ENCODE assay signal across 18 cellular contexts in the genomic region with DNA sequence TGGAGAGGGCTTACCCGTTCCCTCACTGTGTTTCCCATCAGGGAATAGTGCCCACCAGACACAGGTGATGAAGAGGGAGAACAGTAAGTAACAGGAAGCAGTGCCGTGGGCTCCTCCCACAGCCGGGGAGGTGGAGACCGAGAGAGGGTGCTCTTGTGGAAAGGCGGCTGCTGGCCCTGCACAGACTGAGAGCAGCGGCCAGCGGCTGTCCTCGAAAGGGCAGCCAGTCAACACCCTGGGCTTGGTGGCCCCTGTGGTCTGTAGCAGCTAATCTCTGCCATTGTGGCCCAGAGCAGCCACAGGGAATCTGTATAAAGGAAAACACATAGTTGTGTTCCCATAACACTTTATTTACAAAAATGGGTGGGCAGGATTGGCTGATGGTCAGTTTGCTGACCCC.
A peak's percentile ranks its signal among the peaks of the same experiment; 100 is the strongest.
DNase-seq lines count a peak whose midpoint lies in the region; ATAC-seq and TF ChIP-seq lines count a peak whose summit lies in the region.
"Had no signal": no experiment of that assay in that cellular context is flagged by ENCODE, and none has a peak within 500 bp of the region (broad histone marks: within the 10 kb centered on the region; RNA-seq: fewer than 3 reads in every experiment).

No MANE protein-coding gene starts in this region.

- H3K36me3 Mint-ChIP-seq in GM23338 (ENCODE audit: low read depth): no peaks in the 10 kb centered on the region; the same call in 2 of the 3 replicates
- H3K36me3 Mint-ChIP-seq in activated T-helper 17 cell treated with anti-CD3 and anti-CD28 coated beads, Interleukin-2, amount 50 U/mL, for 72 hours (ENCODE audit: low read depth): peaks cover 95% of the 10 kb centered on the region
- peaks cover 46% of the 10 kb centered on the region for H3K36me3 Mint-ChIP-seq in memory B cell
- H3K36me3 Mint-ChIP-seq in neural progenitor cell: peaks cover 2% of the 10 kb centered on the region

- H3K9me3 ChIP-seq in neural progenitor cell (ENCODE audit: low read depth): no peaks in the 10 kb centered on the region

- H3K4me2 ChIP-seq in GM23338: no peak overlapping the region
- H3K4me2 ChIP-seq in neural progenitor cell: no peak overlapping the region

- H3K79me2 ChIP-seq in GM23338 (replicated peaks; ENCODE audit: insufficient read depth) (peaks cover 6% of the 10 kb centered on the region; the same call in 1 of the 2 replicates), neural progenitor cell (ENCODE audit: low read depth) (no peaks in the 10 kb centered on the region)

- H3K4me3 Mint-ChIP-seq in GM23338 (no peak overlapping the region), memory B cell (no peak overlapping the region), neural progenitor cell (no peak overlapping the region)
- no peak overlapping the region for H3K4me3 Mint-ChIP-seq in activated T-helper 17 cell treated with anti-CD3 and anti-CD28 coated beads, Interleukin-2, amount 50 U/mL, for 72 hours
- H3K4me3 Mint-ChIP-seq: B cell; CD4-positive, alpha-beta memory T cell had no signal

- H3K4me3 ChIP-seq in GM23338: no peak overlapping the region
- H3K4me3 ChIP-seq in neural progenitor cell: no peak overlapping the region

- H3K9me3 Mint-ChIP-seq in GM23338 (no peaks in the 10 kb centered on the region), memory B cell (no peaks in the 10 kb centered on the region), neural progenitor cell (no peaks in the 10 kb centered on the region)
- no peaks in the 10 kb centered on the region for H3K9me3 Mint-ChIP-seq in activated T-helper 17 cell treated with anti-CD3 and anti-CD28 coated beads, Interleukin-2, amount 50 U/mL, for 72 hours
- H3K9me3 Mint-ChIP-seq: CD4-positive, alpha-beta memory T cell had no signal

- DNase-seq in GM23338 (ENCODE audit: low spot score) (no peak), memory B cell (ENCODE audit: low spot score in 2 of 2) (no peak), neural progenitor cell (ENCODE audit: low spot score) (peak; percentile 20), NCI-H226 (no peak), cerebellar nuclear complex (lab: John Stamatoyannopoulos, UW) (no peak)
- DNase-seq: ACHN; C1 segment of cervical spinal cord; CD4-positive, alpha-beta memory T cell; COR-L47; DMS153; DMS79 treated with DMSO at 0.1 percent for 48 hours; GDM1; H7; IMR-90 had no signal

- no peaks in the 10 kb centered on the region for H3F3A ChIP-seq in GM23338 (replicated peaks; ENCODE audit: low read depth)
- no peaks in the 10 kb centered on the region for H3F3A ChIP-seq in neural progenitor cell (ENCODE audit: low read depth)

- ATAC-seq in GM23338 (peak; percentile 30; the same call in 2 of the 3 replicates), memory B cell (ENCODE audit: low read depth) (no peak), HG03354 (IDR thresholded peaks at IDR 0.05; ENCODE audit: poor library complexity, severe bottlenecking, unreplicated experiment) (no peak), GM21360 (IDR thresholded peaks at IDR 0.05; ENCODE audit: unreplicated experiment) (no peak)
- ATAC-seq in activated T-helper 17 cell treated with anti-CD3 and anti-CD28 coated beads, Interleukin-2, amount 50 U/mL, for 72 hours (replicated peaks): no peak

- peak overlapping the region; percentile 40 for H3K27ac Mint-ChIP-seq in GM23338
- H3K27ac Mint-ChIP-seq in activated T-helper 17 cell treated with anti-CD3 and anti-CD28 coated beads, Interleukin-2, amount 50 U/mL, for 72 hours: peak overlapping the region; percentile 13
- peak overlapping the region; percentile 36 for H3K27ac Mint-ChIP-seq in memory B cell
- H3K27ac Mint-ChIP-seq in neural progenitor cell: peak overlapping the region; percentile 46
- H3K27ac Mint-ChIP-seq: B cell had no signal

- H3K9me2 ChIP-seq in GM23338 (ENCODE audit: insufficient read depth): no peaks in the 10 kb centered on the region

- H3K27me3 ChIP-seq in GM23338 (ENCODE audit: insufficient read depth): no peaks in the 10 kb centered on the region
- no peaks in the 10 kb centered on the region for H3K27me3 ChIP-seq in neural progenitor cell

- peaks cover 22% of the 10 kb centered on the region for H3K4me1 Mint-ChIP-seq in GM23338
- peaks cover 32% of the 10 kb centered on the region for H3K4me1 Mint-ChIP-seq in activated T-helper 17 cell treated with anti-CD3 and anti-CD28 coated beads, Interleukin-2, amount 50 U/mL, for 72 hours
- peaks cover 37% of the 10 kb centered on the region for H3K4me1 Mint-ChIP-seq in memory B cell
- H3K4me1 Mint-ChIP-seq in neural progenitor cell: peaks cover 11% of the 10 kb centered on the region

- H2AFZ ChIP-seq in GM23338: no peak overlapping the region
- H2AFZ ChIP-seq in neural progenitor cell (replicated peaks): no peak overlapping the region

- no peaks in the 10 kb centered on the region; the same call in 1 of the 2 replicates for H4K20me1 ChIP-seq in GM23338 (replicated peaks; ENCODE audit: insufficient read depth)
- H4K20me1 ChIP-seq in neural progenitor cell (ENCODE audit: low read depth): no peaks in the 10 kb centered on the region

- TF ChIP-seq CTCF in GM23338 (conservative IDR thresholded peaks at IDR 0.05; ENCODE audit: low read depth in 2 of 2): no peak
- TF ChIP-seq CTCF in neural progenitor cell (IDR thresholded peaks at IDR 0.05): no peak

- no peaks in the 10 kb centered on the region for H3K4me1 ChIP-seq in GM23338 (ENCODE audit: insufficient read depth)
- H3K4me1 ChIP-seq in neural progenitor cell: no peaks in the 10 kb centered on the region

- H3K27ac ChIP-seq in GM23338 (ENCODE audit: low read depth): no peak overlapping the region
- H3K27ac ChIP-seq in neural progenitor cell: no peak overlapping the region

- H3K36me3 ChIP-seq in GM23338 (ENCODE audit: insufficient read depth): no peaks in the 10 kb centered on the region
- H3K36me3 ChIP-seq in neural progenitor cell: no peaks in the 10 kb centered on the region

- no peak overlapping the region for H3K9ac ChIP-seq in neural progenitor cell

- H3K27me3 Mint-ChIP-seq in GM23338 (ENCODE audit: insufficient read depth, low read depth, poor library complexity) (peaks cover 7% of the 10 kb centered on the region), memory B cell (no peaks in the 10 kb centered on the region), neural progenitor cell (ENCODE audit: insufficient read depth, low read depth) (peaks cover 5% of the 10 kb centered on the region)
- no peaks in the 10 kb centered on the region for H3K27me3 Mint-ChIP-seq in activated T-helper 17 cell treated with anti-CD3 and anti-CD28 coated beads, Interleukin-2, amount 50 U/mL, for 72 hours
- H3K27me3 Mint-ChIP-seq: B cell; CD4-positive, alpha-beta memory T cell had no signal

TF ChIP-seq in GM23338, 12 proteins besides CTCF, POLR2A, EP300 and RAD21 (continues in another document):
- TF ChIP-seq ZNF331 (CRISPR knock-in tag; IDR thresholded peaks at IDR 0.05; ENCODE audit: low read depth): no peak
- TF ChIP-seq STAT1 (IDR thresholded peaks at IDR 0.05; ENCODE audit: unreplicated experiment): no peak
- no peak for TF ChIP-seq ZNF114 (CRISPR knock-in tag; IDR thresholded peaks at IDR 0.05)
- no peak for TF ChIP-seq CREB1 (CRISPR knock-in tag; IDR thresholded peaks at IDR 0.05; ENCODE audit: low read depth)
- TF ChIP-seq, protein P1, sequence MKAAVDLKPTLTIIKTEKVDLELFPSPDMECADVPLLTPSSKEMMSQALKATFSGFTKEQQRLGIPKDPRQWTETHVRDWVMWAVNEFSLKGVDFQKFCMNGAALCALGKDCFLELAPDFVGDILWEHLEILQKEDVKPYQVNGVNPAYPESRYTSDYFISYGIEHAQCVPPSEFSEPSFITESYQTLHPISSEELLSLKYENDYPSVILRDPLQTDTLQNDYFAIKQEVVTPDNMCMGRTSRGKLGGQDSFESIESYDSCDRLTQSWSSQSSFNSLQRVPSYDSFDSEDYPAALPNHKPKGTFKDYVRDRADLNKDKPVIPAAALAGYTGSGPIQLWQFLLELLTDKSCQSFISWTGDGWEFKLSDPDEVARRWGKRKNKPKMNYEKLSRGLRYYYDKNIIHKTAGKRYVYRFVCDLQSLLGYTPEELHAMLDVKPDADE (IDR thresholded peaks at IDR 0.05): no peak
- TF ChIP-seq POLR2AphosphoS5 (IDR thresholded peaks at IDR 0.05; ENCODE audit: low read depth): no peak
